In the genomic region with DNA sequence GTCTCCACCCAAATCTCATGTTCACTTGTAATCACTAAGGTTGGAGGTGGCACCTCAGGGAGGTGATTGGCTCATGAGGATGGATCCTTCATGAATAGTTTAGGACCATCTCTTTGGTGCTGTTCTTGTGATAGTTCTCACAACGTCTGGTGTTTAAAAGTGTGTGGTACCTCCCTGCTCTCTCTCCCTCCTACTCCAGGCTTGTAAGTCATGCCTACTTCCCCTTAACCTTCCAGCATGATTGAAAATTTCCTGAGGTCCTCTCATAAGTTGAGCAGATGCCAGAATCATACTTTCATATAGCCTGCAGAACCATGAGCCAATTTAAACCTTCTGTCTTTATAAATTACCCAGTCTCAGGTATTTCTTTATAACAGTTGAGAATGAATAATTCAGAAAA, we compare ENCODE assay signal across 26 cellular contexts.
"Had no signal": no experiment of that assay in that cellular context is flagged by ENCODE, and none has a peak within 500 bp of the region (broad histone marks: within the 10 kb centered on the region; RNA-seq: fewer than 3 reads in every experiment).

No MANE protein-coding gene starts in this region.

- H3K9me3 ChIP-seq: ascending aorta, body of pancreas, SK-N-SH had no signal

- H3K4me1 ChIP-seq: ascending aorta, body of pancreas had no signal

- H3K27ac Mint-ChIP-seq: activated CD8-positive, alpha-beta T cell treated with anti-CD3 and anti-CD28 coated beads, Interleukin-2, amount 10 ng/mL, durations not matched to agents 7 days and 5 days; activated naive CD4-positive, alpha-beta T cell treated with anti-CD3 and anti-CD28 coated beads, Interleukin-2, amount 50 U/mL, for 72 hours; activated naive CD8-positive, alpha-beta T cell treated with anti-CD3 and anti-CD28 coated beads, Interleukin-2, amount 50 U/mL, for 24 hours; activated T-cell treated with anti-CD3 and anti-CD28 coated beads, Interleukin-2, amount 50 U/mL, for 24 hours had no signal

- H3K4me2 ChIP-seq: SK-N-SH had no signal

- H3K4me3 ChIP-seq: ascending aorta, body of pancreas had no signal

- ATAC-seq: activated CD4-positive, CD25-positive, alpha-beta regulatory T cell treated with anti-CD3 and anti-CD28 coated beads, Interleukin-2, amount 50 U/mL, for 24 hours; activated CD8-positive, alpha-beta T cell treated with anti-CD3 and anti-CD28 coated beads, Interleukin-2, amount 10 ng/mL, durations not matched to agents 7 days and 5 days; activated naive CD4-positive, alpha-beta T cell treated with anti-CD3 and anti-CD28 coated beads, Interleukin-2, amount 50 U/mL, for 72 hours; body of pancreas had no signal

- H3K36me3 Mint-ChIP-seq: activated naive CD4-positive, alpha-beta T cell treated with anti-CD3 and anti-CD28 coated beads, Interleukin-2, amount 50 U/mL, for 72 hours had no signal

- H3K27me3 ChIP-seq: ascending aorta, body of pancreas had no signal

- H3K27ac ChIP-seq: ascending aorta, body of pancreas, WERI-Rb-1 had no signal

- H3K9ac ChIP-seq: SK-N-SH had no signal

- H3K4me3 Mint-ChIP-seq: activated CD8-positive, alpha-beta T cell treated with anti-CD3 and anti-CD28 coated beads, Interleukin-2, amount 10 ng/mL, durations not matched to agents 7 days and 5 days; activated naive CD8-positive, alpha-beta T cell treated with anti-CD3 and anti-CD28 coated beads, Interleukin-2, amount 50 U/mL, for 24 hours; activated T-cell treated with anti-CD3 and anti-CD28 coated beads, Interleukin-2, amount 50 U/mL, for 24 hours had no signal

- DNase-seq: activated CD4-positive, alpha-beta T cell treated with anti-CD3 and anti-CD28 coated beads for 4 hours; activated CD8-positive, alpha-beta memory T cell treated with anti-CD3 and anti-CD28 coated beads, Interleukin-2, amount 50 U/mL, for 48 hours; activated CD8-positive, alpha-beta T cell treated with anti-CD3 and anti-CD28 coated beads, Interleukin-2, amount 10 ng/mL, durations not matched to agents 7 days and 5 days; activated effector memory CD4-positive, alpha-beta T cell treated with anti-CD3 and anti-CD28 coated beads, Interleukin-2, amount 50 U/mL, for 16 hours; activated naive CD4-positive, alpha-beta T cell treated with Interleukin-2 at 50 U/mL for 16 hours; activated naive CD8-positive, alpha-beta T cell treated with anti-CD3 and anti-CD28 coated beads, Interleukin-2, amount 50 U/mL, for 24 hours; activated T-cell treated with anti-CD3 and anti-CD28 coated beads, Interleukin-2, amount 50 U/mL, for 24 hours; amniotic stem cell; body of pancreas; central memory CD4-positive, alpha-beta T cell; KBM-7; MV-4-11; NCI-H1092 treated with DMSO at 0.1 percent for 48 hours; NCI-H1417 treated with DMSO at 0.1 percent for 48 hours; NCI-H1694; NCI-H2029; NCI-H345; NCI-H510A; NCI-H526 treated with DMSO at 0.1 percent for 48 hours; SIG-M5; SK-N-SH; T-helper 1 cell; WERI-Rb-1 had no signal

- H3K36me3 ChIP-seq: ascending aorta, WERI-Rb-1 had no signal

- H3K27me3 Mint-ChIP-seq: activated naive CD8-positive, alpha-beta T cell treated with anti-CD3 and anti-CD28 coated beads, Interleukin-2, amount 50 U/mL, for 24 hours; activated T-cell treated with anti-CD3 and anti-CD28 coated beads, Interleukin-2, amount 50 U/mL, for 24 hours had no signal

- H3K9me3 Mint-ChIP-seq: activated naive CD4-positive, alpha-beta T cell treated with anti-CD3 and anti-CD28 coated beads, Interleukin-2, amount 50 U/mL, for 72 hours; activated naive CD8-positive, alpha-beta T cell treated with anti-CD3 and anti-CD28 coated beads, Interleukin-2, amount 50 U/mL, for 24 hours; activated T-cell treated with anti-CD3 and anti-CD28 coated beads, Interleukin-2, amount 50 U/mL, for 24 hours had no signal
